Comparison of ENCODE assay signal across 8 cellular contexts in genomic region chr12:26473291-26473690, GRCh38.
DNase-seq lines count a peak whose midpoint lies in the region; ATAC-seq and TF ChIP-seq lines count a peak whose summit lies in the region.

No MANE protein-coding gene starts in this region.

- no peak overlapping the region for H2AFZ ChIP-seq in OCI-LY1 (ENCODE audit: low read length)

- peak; percentile 87 for ATAC-seq in GM18873 (IDR thresholded peaks at IDR 0.05; ENCODE audit: low FRiP score, unreplicated experiment)
- ATAC-seq in HG02885 (IDR thresholded peaks at IDR 0.05; ENCODE audit: poor library complexity, unreplicated experiment), result peak; percentile 89
- peak in 2 of 3 donors; percentile 22 to 44 for ATAC-seq in natural killer cell

- H3K4me3 ChIP-seq in OCI-LY1 (ENCODE audit: low read depth, low read length, poor library complexity, severe bottlenecking), result no peak overlapping the region

- no peak overlapping the region for H3K4me3 Mint-ChIP-seq in natural killer cell

- H3K4me2 ChIP-seq in OCI-LY1 (ENCODE audit: low read length), result no peak overlapping the region; the same call in 1 of the 2 replicates

- H3K36me3 ChIP-seq in OCI-LY1 (ENCODE audit: insufficient read depth, low read length), result peaks cover 8% of the 10 kb centered on the region; the same call in 1 of the 2 replicates

- H3K27ac ChIP-seq in OCI-LY1 (ENCODE audit: low read depth, low read length, poor library complexity, severe bottlenecking), result peak overlapping the region; percentile 88

- H3K27ac Mint-ChIP-seq in natural killer cell, result no peak overlapping the region

- H3K36me3 Mint-ChIP-seq in natural killer cell, result no peaks in the 10 kb centered on the region

- H3K9me3 Mint-ChIP-seq in natural killer cell, result no peaks in the 10 kb centered on the region

- H3K27me3 Mint-ChIP-seq in natural killer cell (ENCODE audit: low read depth in 2 of 2), result no peaks in the 10 kb centered on the region

- H3K9me2 ChIP-seq in OCI-LY1 (ENCODE audit: low read depth, low read length), result no peaks in the 10 kb centered on the region

- no peaks in the 10 kb centered on the region for H3K27me3 ChIP-seq in OCI-LY1 (ENCODE audit: insufficient read depth, low read length)

- H3K4me1 ChIP-seq in OCI-LY1 (ENCODE audit: insufficient read depth, low read length, severe bottlenecking), result peaks cover 34% of the 10 kb centered on the region

- peak overlapping the region; percentile 33; the same call in 1 of the 2 replicates for H3K9ac ChIP-seq in OCI-LY1 (ENCODE audit: low read length)

- DNase-seq in natural killer cell (no peak), DMS79 treated with DMSO at 0.1 percent for 48 hours (lab: John Stamatoyannopoulos, UW) (no peak), NCI-H748 treated with DMSO at 0.1 percent for 48 hours (lab: John Stamatoyannopoulos, UW) (no peak), Ammon's horn (ENCODE audit: low spot score) (no peak)
- no peak for DNase-seq in stimulated activated CD4-positive, alpha-beta T cell treated with anti-CD3 and anti-CD28 coated beads, Interleukin-2, amount 100 ng/mL, for 48 hours

- intact Hi-C loops in natural killer cell (cut with micrococcal nuclease), result no loop called here

- TF ChIP-seq CTCF in OCI-LY1 (IDR thresholded peaks at IDR 0.05; ENCODE audit: low read length) (no peak), natural killer cell (IDR thresholded peaks at IDR 0.05) (no peak)

- no peaks in the 10 kb centered on the region for H3K4me1 Mint-ChIP-seq in natural killer cell

- no peaks in the 10 kb centered on the region for H3K9me3 ChIP-seq in OCI-LY1 (ENCODE audit: low read length)

- H3F3A ChIP-seq in OCI-LY1 (ENCODE audit: insufficient read depth, low read length), result no peaks in the 10 kb centered on the region

- no peaks in the 10 kb centered on the region for H3K79me2 ChIP-seq in OCI-LY1 (ENCODE audit: insufficient read depth, low read length)

- H4K20me1 ChIP-seq in OCI-LY1 (ENCODE audit: insufficient read depth, low read length), result no peaks in the 10 kb centered on the region

Comparison
In these comparisons a context has a peak if more than half of its experiments do, and no peak if none do; other contexts are left out.
1. ATAC-seq: peak in every context shown above with its lines; median percentile 89 in HG02885; 87 in GM18873; 33 in natural killer cell.